Comparison of ENCODE assay signal across 8 cellular contexts in the genomic region with DNA sequence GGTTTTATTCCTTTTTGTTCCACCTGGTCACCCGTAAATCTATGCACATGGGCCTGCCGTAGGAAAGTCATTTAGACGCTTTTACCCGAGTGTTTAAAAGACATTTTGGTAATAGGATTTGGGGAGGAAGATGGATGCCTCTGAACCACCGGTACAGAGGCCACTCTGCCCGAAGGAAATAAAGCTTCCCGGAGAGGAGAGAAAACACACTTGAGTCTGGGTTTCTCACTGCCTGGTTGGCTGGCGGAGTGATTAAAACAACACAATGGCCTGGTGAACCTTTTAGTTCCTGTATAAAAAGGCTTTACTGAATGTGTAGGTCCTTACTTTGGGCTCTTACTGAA. TPM values are rescaled to one million over a fixed set of nuclear protein-coding genes. Genes with fewer than 3 reads are reported as not detected.
DNase-seq lines count a peak whose midpoint lies in the region; ATAC-seq and TF ChIP-seq lines count a peak whose summit lies in the region.

No MANE protein-coding gene starts in this region.

- CTCF ChIA-PET in activated B cell treated with CpG ODN at 0.5 μM for 24 hours (lab: Charles Lee): no interaction called here

- peak overlapping the region; percentile 76 for H2AFZ ChIP-seq in neural cell (ENCODE audit: low read depth, low read length)

- H3K4me2 ChIP-seq in neural cell (ENCODE audit: low read length): peak overlapping the region; percentile 71

- H3K4me3 ChIP-seq in epithelial cell of proximal tubule (ENCODE audit: low read depth, low read length): peak overlapping the region; percentile 85
- H3K4me3 ChIP-seq in neural cell (ENCODE audit: low read length): peak overlapping the region; percentile 82

- H3K27me3 ChIP-seq in neural cell (ENCODE audit: insufficient read depth, low read depth, low read length): no peaks in the 10 kb centered on the region

- intact Hi-C loops in activated B cell treated with CpG ODN at 0.5 μM for 24 hours (cut with micrococcal nuclease): loop anchor here (2.0 to 5.0 kb wide), 4 partner anchors 64 to 1922 kb away; a partner anchor contains a TSS

- H3K9me3 Mint-ChIP-seq in activated B cell treated with CpG ODN at 0.5 μM for 24 hours: peaks cover 5% of the 10 kb centered on the region

- H3K27ac Mint-ChIP-seq in activated B cell treated with CpG ODN at 0.5 μM for 24 hours: peak overlapping the region; percentile 93

- peak; percentile 3 for ATAC-seq in GM19023 (IDR thresholded peaks at IDR 0.05; ENCODE audit: unreplicated experiment)
- no peak for ATAC-seq in activated B cell treated with CpG ODN at 0.5 μM for 24 hours (ENCODE audit: low read depth)

- POLR2A ChIA-PET in activated B cell treated with CpG ODN at 0.5 μM for 24 hours (lab: Charles Lee): no interaction called here

- H3K27me3 Mint-ChIP-seq in activated B cell treated with CpG ODN at 0.5 μM for 24 hours: no peaks in the 10 kb centered on the region

- TF ChIP-seq CTCF in activated B cell treated with CpG ODN at 0.5 μM for 24 hours (IDR thresholded peaks at IDR 0.05) (no peak), epithelial cell of proximal tubule (conservative IDR thresholded peaks at IDR 0.05; ENCODE audit: low read depth, low read length) (no peak), neural cell (IDR thresholded peaks at IDR 0.05; ENCODE audit: poor library complexity, severe bottlenecking) (no peak)

- H3K9me2 ChIP-seq in neural cell (ENCODE audit: insufficient read depth, low read length): no peaks in the 10 kb centered on the region

- peaks cover 27% of the 10 kb centered on the region for H3K4me1 Mint-ChIP-seq in activated B cell treated with CpG ODN at 0.5 μM for 24 hours

- DNase-seq in AG20443 (ENCODE audit: low spot score): peak; percentile 11
- peak; percentile 19 for DNase-seq in HuH-7 (ENCODE audit: low spot score)
- DNase-seq in activated B cell treated with CpG ODN at 0.5 μM for 24 hours: no peak
- DNase-seq in epithelial cell of proximal tubule (ENCODE audit: low read depth): peak; percentile 29
- no peak for DNase-seq in putamen (ENCODE audit: low spot score)
- DNase-seq in globus pallidus (ENCODE audit: low spot score): no peak

- TF ChIP-seq RAD21 in neural cell (conservative IDR thresholded peaks at IDR 0.05): no peak

- peaks cover 5% of the 10 kb centered on the region for H3K79me2 ChIP-seq in neural cell (replicated peaks; ENCODE audit: insufficient read depth, low read length)

- H4K20me1 ChIP-seq in neural cell (ENCODE audit: insufficient read depth): no peaks in the 10 kb centered on the region

- no peak for TF ChIP-seq EP300 in neural cell (conservative IDR thresholded peaks at IDR 0.05; ENCODE audit: poor library complexity, severe bottlenecking)

- no peaks in the 10 kb centered on the region for H3K9me3 ChIP-seq in neural cell (ENCODE audit: low read length)

- peaks cover 14% of the 10 kb centered on the region for H3K36me3 Mint-ChIP-seq in activated B cell treated with CpG ODN at 0.5 μM for 24 hours (ENCODE audit: low read depth)

- peak overlapping the region; percentile 83 for H3K27ac ChIP-seq in neural cell (ENCODE audit: low read length)

- peak overlapping the region; percentile 71 for H3K9ac ChIP-seq in neural cell (ENCODE audit: low read length)

- peak overlapping the region; percentile 88 for H3K4me3 Mint-ChIP-seq in activated B cell treated with CpG ODN at 0.5 μM for 24 hours

- H3K36me3 ChIP-seq in neural cell (ENCODE audit: insufficient read depth, low read length): no peaks in the 10 kb centered on the region

- H3F3A ChIP-seq in neural cell (ENCODE audit: insufficient read depth, low read length, poor library complexity, severe bottlenecking): peaks cover 5% of the 10 kb centered on the region

TF ChIP-seq in neural cell, 6 proteins besides CTCF, POLR2A, EP300 and RAD21:
- TF ChIP-seq POLR2AphosphoS5 (IDR thresholded peaks at IDR 0.05) (no peak), TAF1 (IDR thresholded peaks at IDR 0.05; ENCODE audit: low read depth) (no peak), SMC3 (conservative IDR thresholded peaks at IDR 0.05; ENCODE audit: poor library complexity) (no peak), EZH2 (IDR thresholded peaks at IDR 0.05; ENCODE audit: borderline replicate concordance, insufficient read depth, low read length, poor library complexity, severe bottlenecking) (no peak), MXI1 (conservative IDR thresholded peaks at IDR 0.05; ENCODE audit: poor library complexity, severe bottlenecking) (no peak)
- TF ChIP-seq, protein P1, sequence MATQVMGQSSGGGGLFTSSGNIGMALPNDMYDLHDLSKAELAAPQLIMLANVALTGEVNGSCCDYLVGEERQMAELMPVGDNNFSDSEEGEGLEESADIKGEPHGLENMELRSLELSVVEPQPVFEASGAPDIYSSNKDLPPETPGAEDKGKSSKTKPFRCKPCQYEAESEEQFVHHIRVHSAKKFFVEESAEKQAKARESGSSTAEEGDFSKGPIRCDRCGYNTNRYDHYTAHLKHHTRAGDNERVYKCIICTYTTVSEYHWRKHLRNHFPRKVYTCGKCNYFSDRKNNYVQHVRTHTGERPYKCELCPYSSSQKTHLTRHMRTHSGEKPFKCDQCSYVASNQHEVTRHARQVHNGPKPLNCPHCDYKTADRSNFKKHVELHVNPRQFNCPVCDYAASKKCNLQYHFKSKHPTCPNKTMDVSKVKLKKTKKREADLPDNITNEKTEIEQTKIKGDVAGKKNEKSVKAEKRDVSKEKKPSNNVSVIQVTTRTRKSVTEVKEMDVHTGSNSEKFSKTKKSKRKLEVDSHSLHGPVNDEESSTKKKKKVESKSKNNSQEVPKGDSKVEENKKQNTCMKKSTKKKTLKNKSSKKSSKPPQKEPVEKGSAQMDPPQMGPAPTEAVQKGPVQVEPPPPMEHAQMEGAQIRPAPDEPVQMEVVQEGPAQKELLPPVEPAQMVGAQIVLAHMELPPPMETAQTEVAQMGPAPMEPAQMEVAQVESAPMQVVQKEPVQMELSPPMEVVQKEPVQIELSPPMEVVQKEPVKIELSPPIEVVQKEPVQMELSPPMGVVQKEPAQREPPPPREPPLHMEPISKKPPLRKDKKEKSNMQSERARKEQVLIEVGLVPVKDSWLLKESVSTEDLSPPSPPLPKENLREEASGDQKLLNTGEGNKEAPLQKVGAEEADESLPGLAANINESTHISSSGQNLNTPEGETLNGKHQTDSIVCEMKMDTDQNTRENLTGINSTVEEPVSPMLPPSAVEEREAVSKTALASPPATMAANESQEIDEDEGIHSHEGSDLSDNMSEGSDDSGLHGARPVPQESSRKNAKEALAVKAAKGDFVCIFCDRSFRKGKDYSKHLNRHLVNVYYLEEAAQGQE (IDR thresholded peaks at IDR 0.05; ENCODE audit: borderline replicate concordance): no peak

RNA-seq across cellular contexts. Expression of a gene that starts 0.8 kb away (rescaled TPM):
- total RNA-seq in activated B cell treated with CpG ODN at 0.5 μM for 24 hours (3.8 TPM in 2 replicates), epithelial cell of proximal tubule (0.58 and 2.4 TPM in 2 replicates)
- polyA plus RNA-seq in neural cell: 2.8 and 5.1 TPM in 2 replicates
- polyA minus RNA-seq in neural cell: 9.6 and 11.2 TPM in 2 replicates

RNA-seq across cellular contexts. Expression of a gene that starts 1.3 kb away (rescaled TPM):
- not detected in 2 replicates for total RNA-seq in activated B cell treated with CpG ODN at 0.5 μM for 24 hours
- total RNA-seq in epithelial cell of proximal tubule: not detected in 2 replicates
- 1.5 and 2.6 TPM in 2 replicates for polyA plus RNA-seq in neural cell
- 2.2 and 5.0 TPM in 2 replicates for polyA minus RNA-seq in neural cell

Comparison
In these comparisons a context has a peak if more than half of its experiments do, and no peak if none do; other contexts are left out.
1. DNase-seq: peak in AG20443 (single experiment), HuH-7 (single experiment) and epithelial cell of proximal tubule (single experiment); none in activated B cell treated with CpG ODN at 0.5 μM for 24 hours (single experiment), putamen (single experiment) and globus pallidus (single experiment).